Comparison of ENCODE assay signal across 1 cellular context in the genomic region with DNA sequence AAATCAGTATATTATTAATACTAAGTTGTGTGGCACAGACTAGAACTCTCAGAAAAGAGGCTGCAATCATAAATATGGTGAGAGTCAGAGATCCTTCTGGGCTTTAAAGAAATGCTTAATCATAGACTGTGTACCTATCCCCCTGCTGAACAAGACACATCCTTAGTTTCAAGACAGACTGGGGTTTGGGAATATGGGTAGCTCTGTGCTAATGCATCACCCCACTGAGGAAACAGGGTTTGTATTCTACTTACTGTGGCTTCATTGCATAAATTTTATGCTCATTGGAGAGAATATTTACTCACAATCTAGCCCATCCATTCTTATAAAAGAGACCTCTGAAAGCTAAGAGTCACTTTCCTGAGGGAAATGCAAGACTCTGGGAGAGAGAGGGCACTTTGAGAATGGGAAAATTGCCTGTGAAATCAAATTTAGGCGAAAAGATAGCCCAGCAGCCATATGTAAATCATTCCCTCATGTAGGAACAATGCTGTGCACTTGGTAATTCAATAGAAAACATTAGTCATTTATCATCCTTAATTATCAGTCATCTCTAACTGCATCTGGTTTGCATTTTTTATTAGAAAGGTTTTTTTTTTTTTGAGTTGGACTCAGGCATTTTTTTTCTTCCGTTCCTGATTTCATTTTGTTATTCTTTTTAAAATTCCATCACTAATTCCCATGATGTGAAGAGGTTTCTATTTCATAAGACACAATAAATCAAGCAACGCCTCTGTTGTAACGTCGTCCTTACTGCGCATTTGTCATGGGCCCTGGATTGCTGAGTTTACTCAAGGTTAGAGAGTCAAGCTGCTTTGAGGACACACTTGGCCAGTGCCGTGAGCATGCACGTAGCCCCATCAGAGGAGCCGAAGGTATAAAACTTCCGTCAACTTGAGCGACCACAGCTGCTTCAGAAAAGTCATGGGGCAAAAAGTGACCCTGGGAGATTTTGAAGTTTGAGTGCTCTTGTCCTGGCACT.
TF ChIP-seq lines count a peak whose summit lies in the region.

No MANE protein-coding gene starts in this region.

TF ChIP-seq in SK-N-SH, 30 proteins besides CTCF, POLR2A, EP300 and RAD21:
- TF ChIP-seq RXRA (IDR thresholded peaks at IDR 0.05; ENCODE audit: borderline replicate concordance, low read depth) (no peak), TAF1 (IDR thresholded peaks at IDR 0.05; ENCODE audit: borderline replicate concordance, low read depth, low read length) (no peak), RCOR1 (IDR thresholded peaks at IDR 0.05; ENCODE audit: low read length) (peak; percentile 99), FOXM1 (IDR thresholded peaks at IDR 0.05; ENCODE audit: low read depth) (no peak; the same call in 1 of the 2 replicates), MEF2A (IDR thresholded peaks at IDR 0.05; ENCODE audit: borderline replicate concordance, low read depth) (no peak), JUND (IDR thresholded peaks at IDR 0.05) (peak; percentile 54; the same call in 1 of the 2 replicates), EZH2phosphoT487 (IDR thresholded peaks at IDR 0.05; ENCODE audit: borderline replicate concordance, low read depth) (no peak), NFIC (IDR thresholded peaks at IDR 0.05; ENCODE audit: borderline replicate concordance) (peak; percentile 13; the same call in 1 of the 2 replicates), POLR2AphosphoS5 (IDR thresholded peaks at IDR 0.05; ENCODE audit: low read depth, low read length) (peak; percentile 83), TEAD4 (IDR thresholded peaks at IDR 0.05; ENCODE audit: borderline replicate concordance, insufficient read depth) (peak; percentile 84), CHD2 (IDR thresholded peaks at IDR 0.05; ENCODE audit: low read length, partially characterized antibody) (peak; percentile 88), NRF1 (IDR thresholded peaks at IDR 0.05; ENCODE audit: low read depth, low read length) (no peak), FOSL2 (IDR thresholded peaks at IDR 0.05; ENCODE audit: borderline replicate concordance, low read depth) (no peak), GATA2 (CRISPR knock-in tag; IDR thresholded peaks at IDR 0.05) (peak; percentile 78), GABPA (IDR thresholded peaks at IDR 0.05; ENCODE audit: low read depth) (no peak), ELF1 (IDR thresholded peaks at IDR 0.05) (no peak), TCF12 (IDR thresholded peaks at IDR 0.05) (peak; percentile 87), FOXJ3 (CRISPR knock-in tag; IDR thresholded peaks at IDR 0.05) (peak; percentile 55; the same call in 1 of the 2 replicates), RFX5 (IDR thresholded peaks at IDR 0.05; ENCODE audit: low read length) (no peak), SMC3 (IDR thresholded peaks at IDR 0.05; ENCODE audit: low read depth, low read length) (no peak), YY1 (IDR thresholded peaks at IDR 0.05; ENCODE audit: low read depth) (no peak), MXI1 (IDR thresholded peaks at IDR 0.05; ENCODE audit: low read depth, low read length) (peak; percentile 66; the same call in 1 of the 2 replicates), SIN3A (IDR thresholded peaks at IDR 0.05; ENCODE audit: borderline replicate concordance, low read depth, low read length) (no peak)
- TF ChIP-seq, protein P1, sequence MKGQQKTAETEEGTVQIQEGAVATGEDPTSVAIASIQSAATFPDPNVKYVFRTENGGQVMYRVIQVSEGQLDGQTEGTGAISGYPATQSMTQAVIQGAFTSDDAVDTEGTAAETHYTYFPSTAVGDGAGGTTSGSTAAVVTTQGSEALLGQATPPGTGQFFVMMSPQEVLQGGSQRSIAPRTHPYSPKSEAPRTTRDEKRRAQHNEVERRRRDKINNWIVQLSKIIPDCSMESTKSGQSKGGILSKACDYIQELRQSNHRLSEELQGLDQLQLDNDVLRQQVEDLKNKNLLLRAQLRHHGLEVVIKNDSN (IDR thresholded peaks at IDR 0.05; ENCODE audit: borderline replicate concordance, low read depth), result no peak
- TF ChIP-seq, protein P2, sequence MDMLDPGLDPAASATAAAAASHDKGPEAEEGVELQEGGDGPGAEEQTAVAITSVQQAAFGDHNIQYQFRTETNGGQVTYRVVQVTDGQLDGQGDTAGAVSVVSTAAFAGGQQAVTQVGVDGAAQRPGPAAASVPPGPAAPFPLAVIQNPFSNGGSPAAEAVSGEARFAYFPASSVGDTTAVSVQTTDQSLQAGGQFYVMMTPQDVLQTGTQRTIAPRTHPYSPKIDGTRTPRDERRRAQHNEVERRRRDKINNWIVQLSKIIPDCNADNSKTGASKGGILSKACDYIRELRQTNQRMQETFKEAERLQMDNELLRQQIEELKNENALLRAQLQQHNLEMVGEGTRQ (IDR thresholded peaks at IDR 0.05; ENCODE audit: borderline replicate concordance, low read depth, low read length), result no peak
- TF ChIP-seq, protein P3, sequence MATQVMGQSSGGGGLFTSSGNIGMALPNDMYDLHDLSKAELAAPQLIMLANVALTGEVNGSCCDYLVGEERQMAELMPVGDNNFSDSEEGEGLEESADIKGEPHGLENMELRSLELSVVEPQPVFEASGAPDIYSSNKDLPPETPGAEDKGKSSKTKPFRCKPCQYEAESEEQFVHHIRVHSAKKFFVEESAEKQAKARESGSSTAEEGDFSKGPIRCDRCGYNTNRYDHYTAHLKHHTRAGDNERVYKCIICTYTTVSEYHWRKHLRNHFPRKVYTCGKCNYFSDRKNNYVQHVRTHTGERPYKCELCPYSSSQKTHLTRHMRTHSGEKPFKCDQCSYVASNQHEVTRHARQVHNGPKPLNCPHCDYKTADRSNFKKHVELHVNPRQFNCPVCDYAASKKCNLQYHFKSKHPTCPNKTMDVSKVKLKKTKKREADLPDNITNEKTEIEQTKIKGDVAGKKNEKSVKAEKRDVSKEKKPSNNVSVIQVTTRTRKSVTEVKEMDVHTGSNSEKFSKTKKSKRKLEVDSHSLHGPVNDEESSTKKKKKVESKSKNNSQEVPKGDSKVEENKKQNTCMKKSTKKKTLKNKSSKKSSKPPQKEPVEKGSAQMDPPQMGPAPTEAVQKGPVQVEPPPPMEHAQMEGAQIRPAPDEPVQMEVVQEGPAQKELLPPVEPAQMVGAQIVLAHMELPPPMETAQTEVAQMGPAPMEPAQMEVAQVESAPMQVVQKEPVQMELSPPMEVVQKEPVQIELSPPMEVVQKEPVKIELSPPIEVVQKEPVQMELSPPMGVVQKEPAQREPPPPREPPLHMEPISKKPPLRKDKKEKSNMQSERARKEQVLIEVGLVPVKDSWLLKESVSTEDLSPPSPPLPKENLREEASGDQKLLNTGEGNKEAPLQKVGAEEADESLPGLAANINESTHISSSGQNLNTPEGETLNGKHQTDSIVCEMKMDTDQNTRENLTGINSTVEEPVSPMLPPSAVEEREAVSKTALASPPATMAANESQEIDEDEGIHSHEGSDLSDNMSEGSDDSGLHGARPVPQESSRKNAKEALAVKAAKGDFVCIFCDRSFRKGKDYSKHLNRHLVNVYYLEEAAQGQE (IDR thresholded peaks at IDR 0.05; ENCODE audit: low read depth, low read length), result no peak
- TF ChIP-seq, protein P4, sequence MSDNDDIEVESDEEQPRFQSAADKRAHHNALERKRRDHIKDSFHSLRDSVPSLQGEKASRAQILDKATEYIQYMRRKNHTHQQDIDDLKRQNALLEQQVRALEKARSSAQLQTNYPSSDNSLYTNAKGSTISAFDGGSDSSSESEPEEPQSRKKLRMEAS (IDR thresholded peaks at IDR 0.05; ENCODE audit: low read depth), result no peak
- TF ChIP-seq, protein P5, sequence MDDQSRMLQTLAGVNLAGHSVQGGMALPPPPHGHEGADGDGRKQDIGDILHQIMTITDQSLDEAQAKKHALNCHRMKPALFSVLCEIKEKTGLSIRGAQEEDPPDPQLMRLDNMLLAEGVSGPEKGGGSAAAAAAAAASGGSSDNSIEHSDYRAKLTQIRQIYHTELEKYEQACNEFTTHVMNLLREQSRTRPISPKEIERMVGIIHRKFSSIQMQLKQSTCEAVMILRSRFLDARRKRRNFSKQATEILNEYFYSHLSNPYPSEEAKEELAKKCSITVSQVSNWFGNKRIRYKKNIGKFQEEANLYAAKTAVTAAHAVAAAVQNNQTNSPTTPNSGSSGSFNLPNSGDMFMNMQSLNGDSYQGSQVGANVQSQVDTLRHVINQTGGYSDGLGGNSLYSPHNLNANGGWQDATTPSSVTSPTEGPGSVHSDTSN (IDR thresholded peaks at IDR 0.05), result peak; percentile 79
- TF ChIP-seq, protein P6, sequence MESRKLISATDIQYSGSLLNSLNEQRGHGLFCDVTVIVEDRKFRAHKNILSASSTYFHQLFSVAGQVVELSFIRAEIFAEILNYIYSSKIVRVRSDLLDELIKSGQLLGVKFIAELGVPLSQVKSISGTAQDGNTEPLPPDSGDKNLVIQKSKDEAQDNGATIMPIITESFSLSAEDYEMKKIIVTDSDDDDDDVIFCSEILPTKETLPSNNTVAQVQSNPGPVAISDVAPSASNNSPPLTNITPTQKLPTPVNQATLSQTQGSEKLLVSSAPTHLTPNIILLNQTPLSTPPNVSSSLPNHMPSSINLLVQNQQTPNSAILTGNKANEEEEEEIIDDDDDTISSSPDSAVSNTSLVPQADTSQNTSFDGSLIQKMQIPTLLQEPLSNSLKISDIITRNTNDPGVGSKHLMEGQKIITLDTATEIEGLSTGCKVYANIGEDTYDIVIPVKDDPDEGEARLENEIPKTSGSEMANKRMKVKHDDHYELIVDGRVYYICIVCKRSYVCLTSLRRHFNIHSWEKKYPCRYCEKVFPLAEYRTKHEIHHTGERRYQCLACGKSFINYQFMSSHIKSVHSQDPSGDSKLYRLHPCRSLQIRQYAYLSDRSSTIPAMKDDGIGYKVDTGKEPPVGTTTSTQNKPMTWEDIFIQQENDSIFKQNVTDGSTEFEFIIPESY (IDR thresholded peaks at IDR 0.05; ENCODE audit: borderline replicate concordance, low read depth), result no peak
- TF ChIP-seq, protein P7, sequence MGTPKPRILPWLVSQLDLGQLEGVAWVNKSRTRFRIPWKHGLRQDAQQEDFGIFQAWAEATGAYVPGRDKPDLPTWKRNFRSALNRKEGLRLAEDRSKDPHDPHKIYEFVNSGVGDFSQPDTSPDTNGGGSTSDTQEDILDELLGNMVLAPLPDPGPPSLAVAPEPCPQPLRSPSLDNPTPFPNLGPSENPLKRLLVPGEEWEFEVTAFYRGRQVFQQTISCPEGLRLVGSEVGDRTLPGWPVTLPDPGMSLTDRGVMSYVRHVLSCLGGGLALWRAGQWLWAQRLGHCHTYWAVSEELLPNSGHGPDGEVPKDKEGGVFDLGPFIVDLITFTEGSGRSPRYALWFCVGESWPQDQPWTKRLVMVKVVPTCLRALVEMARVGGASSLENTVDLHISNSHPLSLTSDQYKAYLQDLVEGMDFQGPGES (IDR thresholded peaks at IDR 0.05; ENCODE audit: low read depth, low read length), result no peak
